In the genomic region with DNA sequence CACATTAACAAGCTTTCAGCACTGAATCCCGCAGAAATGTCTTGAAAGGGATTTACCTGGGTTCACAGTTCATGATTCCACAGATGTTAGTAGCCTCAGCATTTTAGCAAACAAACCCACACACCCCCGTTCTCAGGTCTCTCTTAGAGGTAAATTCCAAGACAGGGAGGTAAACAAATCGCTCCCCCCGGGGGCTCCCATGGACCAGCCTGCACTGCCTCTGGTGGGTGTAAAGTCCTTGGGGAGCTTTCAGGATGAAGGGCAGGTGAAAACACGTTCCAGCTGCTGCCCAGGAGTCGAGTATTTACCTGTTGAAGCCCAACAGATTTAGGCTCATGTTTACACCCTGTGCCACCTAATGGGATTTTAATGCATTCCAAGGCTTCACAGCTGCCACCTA, we compare ENCODE assay signal across 25 cellular contexts.
DNase-seq lines count a peak whose midpoint lies in the region; ATAC-seq, FAIRE-seq and TF ChIP-seq lines count a peak whose summit lies in the region.
"Had no signal": no experiment of that assay in that cellular context is flagged by ENCODE, and none has a peak within 500 bp of the region (broad histone marks: within the 10 kb centered on the region; RNA-seq: fewer than 3 reads in every experiment).

No MANE protein-coding gene starts in this region.

- TF ChIP-seq EP300 in HepG2 (IDR thresholded peaks at IDR 0.05; ENCODE audit: low read depth in 2 of 2, low read length in 2 of 2) (peak in 1 of 2 experiments; percentile 26; a peak in 2 of 4 replicates), HepG2 (CRISPR knock-in tag; IDR thresholded peaks at IDR 0.05; ENCODE audit: borderline replicate concordance) (no peak)

- TF ChIP-seq POLR2A in HepG2 (IDR thresholded peaks at IDR 0.05; ENCODE audit: insufficient read depth in 1 of 2, low read depth in 2 of 2, low read length in 2 of 2): no peak
- no peak for TF ChIP-seq POLR2A in right lobe of liver (IDR thresholded peaks at IDR 0.05)

- H3K4me1 Mint-ChIP-seq in nephron: peaks cover 4% of the 10 kb centered on the region
- H3K4me1 Mint-ChIP-seq: B cell, H9 had no signal

- H3K27ac ChIP-seq in HepG2 (ENCODE audit: extremely low read length, insufficient read depth, low read length) (no peak overlapping the region), right lobe of liver (peak overlapping the region in 1 of 3 donors; percentile 1)
- H3K27ac ChIP-seq: 22Rv1, BLaER1, C4-2B, GM23248 had no signal

- H3K9me3 Mint-ChIP-seq in nephron: no peaks in the 10 kb centered on the region
- peaks cover 0 to 4% of the 10 kb centered on the region in 2 donors for H3K9me3 Mint-ChIP-seq in activated naive CD4-positive, alpha-beta T cell treated with anti-CD3 and anti-CD28 coated beads, Interleukin-2, amount 50 U/mL, for 72 hours
- H3K9me3 Mint-ChIP-seq: CD8-positive, alpha-beta T cell; H9 had no signal

- ATAC-seq in HepG2: peak; percentile 58
- no peak for ATAC-seq in right lobe of liver
- no peak for ATAC-seq in activated naive CD4-positive, alpha-beta T cell treated with anti-CD3 and anti-CD28 coated beads, Interleukin-2, amount 50 U/mL, for 72 hours
- ATAC-seq: CD8-positive, alpha-beta T cell; GM12878; HCT116 had no signal

- H3K79me2 ChIP-seq in HepG2 (ENCODE audit: insufficient read depth, low read length): no peaks in the 10 kb centered on the region

- peak; percentile 60 for FAIRE-seq in HepG2 (lab: Jason Lieb, UNC)
- FAIRE-seq: A204.1, D721Med, GM12878, GM19239 had no signal

- H3K27me3 ChIP-seq in HepG2 (ENCODE audit: control insufficient read depth in 1 of 2, insufficient read depth in 2 of 2, low read length in 2 of 2) (no peaks in the 10 kb centered on the region), right lobe of liver (no peaks in the 10 kb centered on the region)
- H3K27me3 ChIP-seq: BLaER1 had no signal

- no peak for DNase-seq in HepG2 (ENCODE audit: low spot score)
- DNase-seq in right lobe of liver: no peak
- DNase-seq in epithelial cell of proximal tubule (ENCODE audit: low read depth): no peak
- no peak for DNase-seq in NOMO-1 treated with dmso at 0.1 percent for 144 hours (lab: John Stamatoyannopoulos, UW; ENCODE audit: unreplicated experiment)
- DNase-seq in NCI-H2171 (lab: John Stamatoyannopoulos, UW): no peak
- no peak for DNase-seq in activated naive CD4-positive, alpha-beta T cell treated with anti-CD3 and anti-CD28 coated beads, Interleukin-2, amount 50 U/mL, for 72 hours (ENCODE audit: low spot score in 2 of 2)
- no peak for DNase-seq in NCI-H82 (lab: John Stamatoyannopoulos, UW)
- DNase-seq: CD4-positive, CD25-positive, alpha-beta regulatory T cell; CD8-positive, alpha-beta T cell; DMS 273 treated with DMSO at 0.1 percent for 48 hours; DMS79; EL; GDM1; GM23248; H9 had no signal

- H3K27me3 Mint-ChIP-seq in nephron (ENCODE audit: low read depth): peaks cover 12% of the 10 kb centered on the region

- H3K27ac Mint-ChIP-seq in nephron: peak overlapping the region in 2 of 3 experiments; percentile 62
- H3K27ac Mint-ChIP-seq in activated naive CD4-positive, alpha-beta T cell treated with anti-CD3 and anti-CD28 coated beads, Interleukin-2, amount 50 U/mL, for 72 hours: no peak overlapping the region
- H3K27ac Mint-ChIP-seq: B cell; CD8-positive, alpha-beta T cell; H9 had no signal

- intact Hi-C loops in HepG2 (cut with micrococcal nuclease; ENCODE audit: unreplicated experiment) (no loop called here), right lobe of liver (cut with DNase I) (no loop called here)

- POLR2A ChIA-PET in HepG2 (lab: Yijun Ruan, JAX): no interaction called here

- 6% methylated on average over 6 of the region's 6 CpGs for WGBS in HepG2 (ENCODE audit: low lambda C conversion rate)
- 33% methylated on average over 5 of the region's 6 CpGs for WGBS in right lobe of liver (ENCODE audit: insufficient coverage, low coverage, low lambda C conversion rate, missing lambda C conversion rate)

- CTCF ChIA-PET in HepG2 (lab: Yijun Ruan, JAX; ENCODE audit: low intra/inter-chr PET ratio, low total read pairs): no interaction called here

- TF ChIP-seq CTCF in HepG2 (CRISPR knock-in tag; IDR thresholded peaks at IDR 0.05) (no peak), right lobe of liver (IDR thresholded peaks at IDR 0.05) (no peak), epithelial cell of proximal tubule (conservative IDR thresholded peaks at IDR 0.05; ENCODE audit: low read depth, low read length) (no peak), nephron (IDR thresholded peaks at IDR 0.05; ENCODE audit: unreplicated experiment in 3 of 3) (no peak)

- no peak for TF ChIP-seq RAD21 in HepG2 (CRISPR knock-in tag; IDR thresholded peaks at IDR 0.05)

- peak overlapping the region; percentile 30 for H3K4me2 ChIP-seq in HepG2 (ENCODE audit: low read depth, low read length)
- H3K4me2 ChIP-seq: BLaER1 had no signal

- no peak overlapping the region for H2AFZ ChIP-seq in HepG2 (ENCODE audit: low read length)
- H2AFZ ChIP-seq: GM23248 had no signal

- H3K9ac ChIP-seq in HepG2 (ENCODE audit: insufficient read depth, low read depth, low read length): no peak overlapping the region
- H3K9ac ChIP-seq: BLaER1, GM23248 had no signal

- no TSS peak for BruUV-seq in HepG2 (replicated peaks; lab: Mats Ljungman, UMichigan)

- no peak overlapping the region for H3K4me3 Mint-ChIP-seq in nephron
- H3K4me3 Mint-ChIP-seq: B cell; CD4-positive, CD25-positive, alpha-beta regulatory T cell; CD8-positive, alpha-beta T cell; H9 had no signal

- H3K9me3 ChIP-seq in HepG2 (ENCODE audit: low read length) (no peaks in the 10 kb centered on the region), right lobe of liver (no peaks in the 10 kb centered on the region)
- H3K9me3 ChIP-seq: BLaER1 had no signal

- no peaks in the 10 kb centered on the region for H3K36me3 Mint-ChIP-seq in nephron (ENCODE audit: low read depth)
- no peaks in the 10 kb centered on the region for H3K36me3 Mint-ChIP-seq in activated naive CD4-positive, alpha-beta T cell treated with anti-CD3 and anti-CD28 coated beads, Interleukin-2, amount 50 U/mL, for 72 hours
- H3K36me3 Mint-ChIP-seq: CD4-positive, CD25-positive, alpha-beta regulatory T cell; CD8-positive, alpha-beta T cell had no signal

- in situ Hi-C loops in HepG2 (cut with HindIII; ENCODE audit: extremely low pct_ligation_motif_present, low pct_unique_long_range_greater_than_20kb): no loop called here

- H3K4me1 ChIP-seq in HepG2 (ENCODE audit: insufficient read depth, low read length) (peaks cover 19% of the 10 kb centered on the region), right lobe of liver (no peaks in the 10 kb centered on the region)

- H4K20me1 ChIP-seq in HepG2 (ENCODE audit: insufficient read depth, low read length): no peaks in the 10 kb centered on the region
- H4K20me1 ChIP-seq: BLaER1 had no signal

- H3K4me3 ChIP-seq in HepG2 (replicated peaks in 1 of 3; ENCODE audit: insufficient read depth in 1 of 3, low read depth in 2 of 3, low read length in 3 of 3) (no peak overlapping the region), right lobe of liver (no peak overlapping the region), epithelial cell of proximal tubule (ENCODE audit: low read depth, low read length) (peak overlapping the region; percentile 38)
- H3K4me3 ChIP-seq: BLaER1, GM12878, GM23248 had no signal

- H3K36me3 ChIP-seq in HepG2 (replicated peaks in 1 of 2; ENCODE audit: control insufficient read depth in 1 of 2, insufficient read depth in 2 of 2, low read length in 2 of 2) (no peaks in the 10 kb centered on the region), right lobe of liver (no peaks in the 10 kb centered on the region)
- H3K36me3 ChIP-seq: BLaER1 had no signal

TF ChIP-seq in HepG2, 621 proteins besides CTCF, POLR2A, EP300 and RAD21 (continues in another document):
- no peak for TF ChIP-seq CBX2 (IDR thresholded peaks at IDR 0.05; ENCODE audit: low read depth, low read length)
- no peak for TF ChIP-seq CBX2 (CRISPR knock-in tag; IDR thresholded peaks at IDR 0.05; ENCODE audit: low read depth)
- no peak for TF ChIP-seq NFRKB (IDR thresholded peaks at IDR 0.05)
- 0 out of 2 replicates have a peak, but pooled peaks have one; percentile 9 for TF ChIP-seq FOXA3 (CRISPR knock-in tag; IDR thresholded peaks at IDR 0.05)
- peak; percentile 61 for TF ChIP-seq GATAD2A (CRISPR knock-in tag; IDR thresholded peaks at IDR 0.05)
- TF ChIP-seq ZNF205 (CRISPR knock-in tag; IDR thresholded peaks at IDR 0.05): no peak
- no peak for TF ChIP-seq ATF7-NPFF (CRISPR knock-in tag; IDR thresholded peaks at IDR 0.05; ENCODE audit: low read depth)
- no peak for TF ChIP-seq ZNF44 (CRISPR knock-in tag; IDR thresholded peaks at IDR 0.05)
- peak; percentile 70 for TF ChIP-seq HNF4A (CRISPR knock-in tag; IDR thresholded peaks at IDR 0.05)
- TF ChIP-seq HOXA3 (CRISPR knock-in tag; IDR thresholded peaks at IDR 0.05): peak; percentile 26; the same call in 1 of the 2 replicates
- 0 out of 2 replicates have a peak, but pooled peaks have one; percentile 31 for TF ChIP-seq MED1 (CRISPR knock-in tag; IDR thresholded peaks at IDR 0.05)
- TF ChIP-seq, protein P1, sequence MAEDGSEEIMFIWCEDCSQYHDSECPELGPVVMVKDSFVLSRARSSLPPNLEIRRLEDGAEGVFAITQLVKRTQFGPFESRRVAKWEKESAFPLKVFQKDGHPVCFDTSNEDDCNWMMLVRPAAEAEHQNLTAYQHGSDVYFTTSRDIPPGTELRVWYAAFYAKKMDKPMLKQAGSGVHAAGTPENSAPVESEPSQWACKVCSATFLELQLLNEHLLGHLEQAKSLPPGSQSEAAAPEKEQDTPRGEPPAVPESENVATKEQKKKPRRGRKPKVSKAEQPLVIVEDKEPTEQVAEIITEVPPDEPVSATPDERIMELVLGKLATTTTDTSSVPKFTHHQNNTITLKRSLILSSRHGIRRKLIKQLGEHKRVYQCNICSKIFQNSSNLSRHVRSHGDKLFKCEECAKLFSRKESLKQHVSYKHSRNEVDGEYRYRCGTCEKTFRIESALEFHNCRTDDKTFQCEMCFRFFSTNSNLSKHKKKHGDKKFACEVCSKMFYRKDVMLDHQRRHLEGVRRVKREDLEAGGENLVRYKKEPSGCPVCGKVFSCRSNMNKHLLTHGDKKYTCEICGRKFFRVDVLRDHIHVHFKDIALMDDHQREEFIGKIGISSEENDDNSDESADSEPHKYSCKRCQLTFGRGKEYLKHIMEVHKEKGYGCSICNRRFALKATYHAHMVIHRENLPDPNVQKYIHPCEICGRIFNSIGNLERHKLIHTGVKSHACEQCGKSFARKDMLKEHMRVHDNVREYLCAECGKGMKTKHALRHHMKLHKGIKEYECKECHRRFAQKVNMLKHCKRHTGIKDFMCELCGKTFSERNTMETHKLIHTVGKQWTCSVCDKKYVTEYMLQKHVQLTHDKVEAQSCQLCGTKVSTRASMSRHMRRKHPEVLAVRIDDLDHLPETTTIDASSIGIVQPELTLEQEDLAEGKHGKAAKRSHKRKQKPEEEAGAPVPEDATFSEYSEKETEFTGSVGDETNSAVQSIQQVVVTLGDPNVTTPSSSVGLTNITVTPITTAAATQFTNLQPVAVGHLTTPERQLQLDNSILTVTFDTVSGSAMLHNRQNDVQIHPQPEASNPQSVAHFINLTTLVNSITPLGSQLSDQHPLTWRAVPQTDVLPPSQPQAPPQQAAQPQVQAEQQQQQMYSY (CRISPR knock-in tag; IDR thresholded peaks at IDR 0.05): no peak

Comparison
In these comparisons a context has a peak if more than half of its experiments do, and no peak if none do; other contexts are left out.
1. H3K27ac Mint-ChIP-seq: peak in nephron (2 of 3); none in activated naive CD4-positive, alpha-beta T cell treated with anti-CD3 and anti-CD28 coated beads, Interleukin-2, amount 50 U/mL, for 72 hours (0 of 2).